15 cellular contexts compared by ENCODE assay signal in the genomic region with DNA sequence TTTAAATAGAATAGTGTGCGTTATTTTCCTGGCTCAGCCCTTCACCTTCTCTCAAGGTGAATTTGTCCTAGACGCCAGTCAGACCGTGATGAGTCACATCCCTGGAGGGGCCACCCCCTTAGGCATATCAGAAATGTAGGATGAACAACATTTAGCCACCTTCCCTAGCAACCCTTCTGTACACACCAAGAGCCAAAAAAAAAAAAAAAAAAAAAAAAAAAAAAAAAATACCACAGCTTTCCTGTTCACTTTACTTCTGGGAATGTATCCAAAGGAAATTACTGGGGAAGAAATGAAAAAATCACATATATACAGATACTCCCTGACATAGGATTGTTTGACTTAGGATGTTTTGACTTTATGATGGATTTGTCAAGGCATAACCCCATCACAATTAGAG.
DNase-seq lines count a peak whose midpoint lies in the region; ATAC-seq, FAIRE-seq and TF ChIP-seq lines count a peak whose summit lies in the region.
"Had no signal": no experiment of that assay in that cellular context is flagged by ENCODE, and none has a peak within 500 bp of the region (broad histone marks: within the 10 kb centered on the region; RNA-seq: fewer than 3 reads in every experiment).

No MANE protein-coding gene starts in this region.

- H3K36me3 ChIP-seq in RWPE2 (ENCODE audit: low read depth), result no peaks in the 10 kb centered on the region
- H3K36me3 ChIP-seq: uterus had no signal

- no peaks in the 10 kb centered on the region for H3K27me3 ChIP-seq in RWPE2 (ENCODE audit: insufficient read depth, poor library complexity, severe bottlenecking)
- H3K27me3 ChIP-seq: uterus had no signal

- no peak for TF ChIP-seq CTCF in RWPE2 (IDR thresholded peaks at IDR 0.05; ENCODE audit: poor library complexity, severe bottlenecking)
- TF ChIP-seq CTCF in activated CD8-positive, alpha-beta T cell treated with anti-CD3 and anti-CD28 coated beads for 36 hours (IDR thresholded peaks at IDR 0.05), result no peak

- CTCF ChIA-PET in activated naive CD4-positive, alpha-beta T cell treated with anti-CD3 and anti-CD28 coated beads, Interleukin-2, amount 10 ng/mL, durations not matched to agents 7 days and 5 days (lab: Charles Lee), result no interaction called here
- CTCF ChIA-PET in activated CD8-positive, alpha-beta T cell treated with anti-CD3 and anti-CD28 coated beads for 36 hours (lab: Charles Lee), result no interaction called here

- H3K9me3 ChIP-seq in RWPE2 (ENCODE audit: severe bottlenecking), result no peaks in the 10 kb centered on the region
- H3K9me3 ChIP-seq: uterus had no signal

- no peaks in the 10 kb centered on the region for H3K4me1 ChIP-seq in RWPE2 (ENCODE audit: insufficient read depth, poor library complexity, severe bottlenecking)
- H3K4me1 ChIP-seq: uterus had no signal

- H3K9me3 Mint-ChIP-seq in activated naive CD4-positive, alpha-beta T cell treated with anti-CD3 and anti-CD28 coated beads, Interleukin-2, amount 50 U/mL, for 72 hours, result peaks cover 8 to 26% of the 10 kb centered on the region in 2 donors
- H3K9me3 Mint-ChIP-seq in activated naive CD4-positive, alpha-beta T cell treated with anti-CD3 and anti-CD28 coated beads, Interleukin-2, amount 10 ng/mL, durations not matched to agents 7 days and 5 days, result peaks cover 6% of the 10 kb centered on the region
- peaks cover 9% of the 10 kb centered on the region for H3K9me3 Mint-ChIP-seq in activated CD8-positive, alpha-beta T cell treated with anti-CD3 and anti-CD28 coated beads for 36 hours
- H3K9me3 Mint-ChIP-seq: activated T-helper 1 cell treated with anti-CD3 and anti-CD28 coated beads, Interleukin-12 subunit alpha, Interleukin-12 subunit beta, Interleukin-2, Interleukin-4 antibody, amounts not matched to agents 30 ng/mL and 10 ng/mL and 1 ng/mL, durations not matched to agents 14 hours and 24 hours and 36 hours had no signal

- no peak for FAIRE-seq in urothelium cell line (lab: Jason Lieb, UNC)

- DNase-seq in activated naive CD4-positive, alpha-beta T cell treated with anti-CD3 and anti-CD28 coated beads, Interleukin-2, amount 50 U/mL, for 72 hours (ENCODE audit: low spot score in 2 of 2), result no peak
- DNase-seq in activated naive CD4-positive, alpha-beta T cell treated with anti-CD3 and anti-CD28 coated beads, Interleukin-2, amount 10 ng/mL, durations not matched to agents 7 days and 5 days, result no peak
- DNase-seq in RWPE2 (ENCODE audit: low spot score), result no peak
- DNase-seq in fibroblast of gingiva (ENCODE audit: low read depth), result peak; percentile 59
- peak; percentile 12 for DNase-seq in urothelium cell line (ENCODE audit: low spot score)
- DNase-seq in activated CD8-positive, alpha-beta T cell treated with anti-CD3 and anti-CD28 coated beads for 36 hours, result no peak
- DNase-seq in islet precursor cell, result no peak
- no peak for DNase-seq in D341Med (ENCODE audit: low spot score)
- DNase-seq: AML-193; GF-D8; MM.1S; stimulated activated CD4-positive, alpha-beta T cell treated with anti-CD3 and anti-CD28 coated beads, Interleukin-12 subunit alpha, Interleukin-12 subunit beta, amount 100 ng/mL, for 4 hours; uterus had no signal

- POLR2A ChIA-PET in activated CD8-positive, alpha-beta T cell treated with anti-CD3 and anti-CD28 coated beads for 36 hours (lab: Charles Lee), result interaction anchor here (1.1 kb wide), 1 partner anchor 9 kb away, joined by 3 read pairs; no protein-coding TSS in a partner anchor

- H3K4me3 Mint-ChIP-seq in activated naive CD4-positive, alpha-beta T cell treated with anti-CD3 and anti-CD28 coated beads, Interleukin-2, amount 10 ng/mL, durations not matched to agents 7 days and 5 days, result no peak overlapping the region
- no peak overlapping the region for H3K4me3 Mint-ChIP-seq in activated CD8-positive, alpha-beta T cell treated with anti-CD3 and anti-CD28 coated beads for 36 hours
- H3K4me3 Mint-ChIP-seq: activated T-helper 1 cell treated with anti-CD3 and anti-CD28 coated beads, Interleukin-12 subunit alpha, Interleukin-12 subunit beta, Interleukin-2, Interleukin-4 antibody, amounts not matched to agents 30 ng/mL and 10 ng/mL and 1 ng/mL, durations not matched to agents 14 hours and 24 hours and 36 hours had no signal

- peak; percentile 65 to 68 for ATAC-seq in activated naive CD4-positive, alpha-beta T cell treated with anti-CD3 and anti-CD28 coated beads, Interleukin-2, amount 50 U/mL, for 72 hours
- peak; percentile 73 for ATAC-seq in RWPE2 (ENCODE audit: low read depth)
- ATAC-seq in activated CD8-positive, alpha-beta T cell treated with anti-CD3 and anti-CD28 coated beads for 36 hours, result no peak
- ATAC-seq: left lobe of liver had no signal

- intact Hi-C loops in activated CD8-positive, alpha-beta T cell treated with anti-CD3 and anti-CD28 coated beads for 36 hours (cut with micrococcal nuclease), result no loop called here

- H3K4me3 ChIP-seq in RWPE2 (ENCODE audit: severe bottlenecking), result no peak overlapping the region
- H3K4me3 ChIP-seq: uterus had no signal

- no peaks in the 10 kb centered on the region for H3K4me1 Mint-ChIP-seq in activated naive CD4-positive, alpha-beta T cell treated with anti-CD3 and anti-CD28 coated beads, Interleukin-2, amount 10 ng/mL, durations not matched to agents 7 days and 5 days
- H3K4me1 Mint-ChIP-seq in activated CD8-positive, alpha-beta T cell treated with anti-CD3 and anti-CD28 coated beads for 36 hours (ENCODE audit: low read depth), result no peaks in the 10 kb centered on the region

- H3K27ac ChIP-seq in RWPE2 (ENCODE audit: poor library complexity, severe bottlenecking), result no peak overlapping the region

- H3K27me3 Mint-ChIP-seq in activated naive CD4-positive, alpha-beta T cell treated with anti-CD3 and anti-CD28 coated beads, Interleukin-2, amount 10 ng/mL, durations not matched to agents 7 days and 5 days, result no peaks in the 10 kb centered on the region
- H3K27me3 Mint-ChIP-seq in activated CD8-positive, alpha-beta T cell treated with anti-CD3 and anti-CD28 coated beads for 36 hours, result peaks cover 18% of the 10 kb centered on the region

- H3K27ac Mint-ChIP-seq in activated naive CD4-positive, alpha-beta T cell treated with anti-CD3 and anti-CD28 coated beads, Interleukin-2, amount 50 U/mL, for 72 hours, result no peak overlapping the region
- H3K27ac Mint-ChIP-seq in activated naive CD4-positive, alpha-beta T cell treated with anti-CD3 and anti-CD28 coated beads, Interleukin-2, amount 10 ng/mL, durations not matched to agents 7 days and 5 days, result no peak overlapping the region
- H3K27ac Mint-ChIP-seq in activated CD8-positive, alpha-beta T cell treated with anti-CD3 and anti-CD28 coated beads for 36 hours, result no peak overlapping the region
- H3K27ac Mint-ChIP-seq: activated T-helper 1 cell treated with anti-CD3 and anti-CD28 coated beads, Interleukin-12 subunit alpha, Interleukin-12 subunit beta, Interleukin-2, Interleukin-4 antibody, amounts not matched to agents 30 ng/mL and 10 ng/mL and 1 ng/mL, durations not matched to agents 14 hours and 24 hours and 36 hours had no signal

- peaks cover 9 to 10% of the 10 kb centered on the region in 2 donors for H3K36me3 Mint-ChIP-seq in activated naive CD4-positive, alpha-beta T cell treated with anti-CD3 and anti-CD28 coated beads, Interleukin-2, amount 50 U/mL, for 72 hours
- no peaks in the 10 kb centered on the region for H3K36me3 Mint-ChIP-seq in activated naive CD4-positive, alpha-beta T cell treated with anti-CD3 and anti-CD28 coated beads, Interleukin-2, amount 10 ng/mL, durations not matched to agents 7 days and 5 days
- H3K36me3 Mint-ChIP-seq in activated CD8-positive, alpha-beta T cell treated with anti-CD3 and anti-CD28 coated beads for 36 hours (ENCODE audit: low read depth), result no peaks in the 10 kb centered on the region

Comparison
In these comparisons a context has a peak if more than half of its experiments do, and no peak if none do; other contexts are left out.
1. DNase-seq: peak in fibroblast of gingiva (single experiment) and urothelium cell line (single experiment); none in activated naive CD4-positive, alpha-beta T cell treated with anti-CD3 and anti-CD28 coated beads, Interleukin-2, amount 50 U/mL, for 72 hours (0 of 2), activated naive CD4-positive, alpha-beta T cell treated with anti-CD3 and anti-CD28 coated beads, Interleukin-2, amount 10 ng/mL, durations not matched to agents 7 days and 5 days (single experiment), RWPE2 (single experiment), activated CD8-positive, alpha-beta T cell treated with anti-CD3 and anti-CD28 coated beads for 36 hours (single experiment), islet precursor cell (single experiment) and D341Med (single experiment).